In genomic region chr11:108836541-108836940, GRCh38 we compare ENCODE assay signal across 20 cellular contexts.
"Had no signal": no experiment of that assay in that cellular context is flagged by ENCODE, and none has a peak within 500 bp of the region (broad histone marks: within the 10 kb centered on the region; RNA-seq: fewer than 3 reads in every experiment).

No MANE protein-coding gene starts in this region.

- H3K27me3 ChIP-seq: dorsolateral prefrontal cortex, esophagus muscularis mucosa, foreskin keratinocyte, gastroesophageal sphincter, heart left ventricle, hepatocyte, left lung had no signal

- H3K4me3 ChIP-seq: coronary artery, dorsolateral prefrontal cortex, esophagus muscularis mucosa, gastroesophageal sphincter, heart left ventricle, hepatocyte, left lung, lower lobe of right lung, mucosa of descending colon had no signal

- DNase-seq: dermis blood vessel endothelial cell; dorsolateral prefrontal cortex; effector CD4-positive, alpha-beta T cell; effector memory CD4-positive, alpha-beta T cell; foreskin keratinocyte; heart left ventricle; hypothalamus; immature natural killer cell; left cardiac atrium; left lung; left ventricle myocardium superior; lower lobe of right lung; mesenchymal stem cell; mucosa of descending colon; naive B cell; naive thymus-derived CD8-positive, alpha-beta T cell had no signal

- ATAC-seq: foreskin keratinocyte; gastroesophageal sphincter; heart left ventricle; left cardiac atrium; left lung; left ventricle myocardium superior; lower lobe of right lung; mucosa of descending colon; naive thymus-derived CD8-positive, alpha-beta T cell had no signal

- H3K9me3 ChIP-seq: esophagus muscularis mucosa, gastroesophageal sphincter, heart left ventricle, left lung, lower lobe of right lung, mucosa of descending colon had no signal
